Comparison of ENCODE assay signal across 18 cellular contexts in genomic region chr15:89666858-89667705, GRCh38. TPM values are rescaled to one million over a fixed set of nuclear protein-coding genes. Genes with fewer than 3 reads are reported as not detected.
DNase-seq lines count a peak whose midpoint lies in the region; ATAC-seq and TF ChIP-seq lines count a peak whose summit lies in the region.
"Had no signal": no experiment of that assay in that cellular context is flagged by ENCODE, and none has a peak within 500 bp of the region (broad histone marks: within the 10 kb centered on the region; RNA-seq: fewer than 3 reads in every experiment).

No MANE protein-coding gene starts in this region.

- H3K27ac ChIP-seq in esophagus muscularis mucosa (replicated peaks in 1 of 4) (peak overlapping the region in 3 of 4 donors; percentile 90 to 91 (median 91)), subcutaneous abdominal adipose tissue (ENCODE audit: low read depth, low read length) (peak overlapping the region; percentile 65), mesendoderm (ENCODE audit: low read depth, low read length) (no peak overlapping the region)
- H3K27ac ChIP-seq: KMS-11 had no signal

- TF ChIP-seq POLR2A in esophagus muscularis mucosa (IDR thresholded peaks at IDR 0.05; ENCODE audit: low read depth): no peak

- no peak overlapping the region for H3K4me3 Mint-ChIP-seq in activated naive CD4-positive, alpha-beta T cell treated with anti-CD3 and anti-CD28 coated beads, Interleukin-2, amount 50 U/mL, for 24 hours
- H3K4me3 Mint-ChIP-seq in activated CD8-positive, alpha-beta T cell treated with anti-CD3 and anti-CD28 coated beads, Interleukin-2, amount 10 ng/mL, durations not matched to agents 7 days and 5 days: no peak overlapping the region

- ATAC-seq in activated CD8-positive, alpha-beta T cell treated with anti-CD3 and anti-CD28 coated beads, Interleukin-2, amount 10 ng/mL, durations not matched to agents 7 days and 5 days: no peak
- ATAC-seq: GM12878 had no signal

- H3K4me2 ChIP-seq in mesendoderm (ENCODE audit: low read length): no peak overlapping the region
- H3K4me2 ChIP-seq: KMS-11 had no signal

- H3K27ac Mint-ChIP-seq in activated naive CD4-positive, alpha-beta T cell treated with anti-CD3 and anti-CD28 coated beads, Interleukin-2, amount 50 U/mL, for 24 hours: peak overlapping the region; percentile 84
- H3K27ac Mint-ChIP-seq in activated CD8-positive, alpha-beta T cell treated with anti-CD3 and anti-CD28 coated beads, Interleukin-2, amount 10 ng/mL, durations not matched to agents 7 days and 5 days: no peak overlapping the region

- H3K18ac ChIP-seq in mesendoderm (ENCODE audit: low read length): no peak overlapping the region

- no peak for TF ChIP-seq EP300 in esophagus muscularis mucosa (IDR thresholded peaks at IDR 0.05)

- POLR2A ChIA-PET in activated CD8-positive, alpha-beta T cell treated with anti-CD3 and anti-CD28 coated beads, Interleukin-2, amount 10 ng/mL, durations not matched to agents 7 days and 5 days (lab: Charles Lee): no interaction called here

- H3K4ac ChIP-seq in mesendoderm (ENCODE audit: low read depth, low read length): no peak overlapping the region

- H3K79me1 ChIP-seq in mesendoderm (ENCODE audit: low read length): no peaks in the 10 kb centered on the region

- peaks cover 25 to 38% (median 26%) of the 10 kb centered on the region in 4 donors for H3K4me1 ChIP-seq in esophagus muscularis mucosa
- H3K4me1 ChIP-seq in subcutaneous abdominal adipose tissue (ENCODE audit: control insufficient read depth in 5 of 5, insufficient read depth in 5 of 5, low read length in 5 of 5): peaks cover 6 to 87% (median 79%) of the 10 kb centered on the region in 5 donors
- H3K4me1 ChIP-seq in mesendoderm (ENCODE audit: control insufficient read depth, low read depth, low read length): peaks cover 3% of the 10 kb centered on the region

- peaks cover 3% of the 10 kb centered on the region for H3K36me3 Mint-ChIP-seq in activated naive CD4-positive, alpha-beta T cell treated with anti-CD3 and anti-CD28 coated beads, Interleukin-2, amount 50 U/mL, for 24 hours
- no peaks in the 10 kb centered on the region for H3K36me3 Mint-ChIP-seq in activated CD8-positive, alpha-beta T cell treated with anti-CD3 and anti-CD28 coated beads, Interleukin-2, amount 10 ng/mL, durations not matched to agents 7 days and 5 days (ENCODE audit: low read depth)

- H2BK5ac ChIP-seq in mesendoderm (ENCODE audit: low read length): no peak overlapping the region

- peaks cover 18% of the 10 kb centered on the region for H3K27me3 Mint-ChIP-seq in activated naive CD4-positive, alpha-beta T cell treated with anti-CD3 and anti-CD28 coated beads, Interleukin-2, amount 50 U/mL, for 24 hours
- peaks cover 16% of the 10 kb centered on the region for H3K27me3 Mint-ChIP-seq in activated CD8-positive, alpha-beta T cell treated with anti-CD3 and anti-CD28 coated beads, Interleukin-2, amount 10 ng/mL, durations not matched to agents 7 days and 5 days (ENCODE audit: low read depth)

- no peak overlapping the region for H3K23ac ChIP-seq in mesendoderm (ENCODE audit: low read length)

- H4K5ac ChIP-seq in mesendoderm (ENCODE audit: low read length): no peak overlapping the region

- intact Hi-C loops in esophagus muscularis mucosa (cut with DNase I): no loop called here

- H3K36me3 ChIP-seq in esophagus muscularis mucosa: no peaks in the 10 kb centered on the region
- H3K36me3 ChIP-seq in subcutaneous abdominal adipose tissue (ENCODE audit: control insufficient read depth in 5 of 5, insufficient read depth in 5 of 5, low read length in 5 of 5): peaks cover 0 to 59% (median 53%) of the 10 kb centered on the region in 5 donors
- H3K36me3 ChIP-seq in mesendoderm (ENCODE audit: control insufficient read depth, insufficient read depth, low read length): no peaks in the 10 kb centered on the region
- H3K36me3 ChIP-seq: BLaER1 treated with 17β-estradiol and CSF1 and Interleukin-3, amounts not matched to agents 10 nM and 100 nM had no signal

- TF ChIP-seq CTCF in GM13976 (IDR thresholded peaks at IDR 0.05; ENCODE audit: borderline replicate concordance, control extremely low read depth, extremely low read depth, insufficient read depth, missing control alignments): no peak
- TF ChIP-seq CTCF in esophagus muscularis mucosa (IDR thresholded peaks at IDR 0.05): no peak

- CTCF ChIA-PET in activated CD8-positive, alpha-beta T cell treated with anti-CD3 and anti-CD28 coated beads, Interleukin-2, amount 10 ng/mL, durations not matched to agents 7 days and 5 days (lab: Charles Lee): no interaction called here

- no peak overlapping the region for H3K56ac ChIP-seq in mesendoderm (ENCODE audit: low read length)

- no peak overlapping the region for H2BK120ac ChIP-seq in mesendoderm (ENCODE audit: low read depth, low read length)

- H3K9ac ChIP-seq in subcutaneous abdominal adipose tissue (ENCODE audit: low read length in 5 of 5) (no peak overlapping the region), mesendoderm (ENCODE audit: low read length) (no peak overlapping the region)
- H3K9ac ChIP-seq: KMS-11 had no signal

- H2AK5ac ChIP-seq in mesendoderm (ENCODE audit: low read length): no peak overlapping the region

- no peak for DNase-seq in activated naive CD4-positive, alpha-beta T cell (lab: John Stamatoyannopoulos, UW)
- DNase-seq in GM13976 (ENCODE audit: low spot score) (peak; percentile 20), esophagus muscularis mucosa (ENCODE audit: extremely low spot score) (no peak), NCI-H526 (lab: John Stamatoyannopoulos, UW) (no peak), mesendoderm (no peak)
- DNase-seq in activated CD8-positive, alpha-beta T cell treated with anti-CD3 and anti-CD28 coated beads, Interleukin-2, amount 10 ng/mL, durations not matched to agents 7 days and 5 days: no peak
- DNase-seq: DND-41, GOT3, NCI-H1436, NCI-H2081, NCI-H510A treated with DMSO at 0.1 percent for 48 hours had no signal

- no peaks in the 10 kb centered on the region for H3K9me3 Mint-ChIP-seq in activated naive CD4-positive, alpha-beta T cell treated with anti-CD3 and anti-CD28 coated beads, Interleukin-2, amount 50 U/mL, for 24 hours
- H3K9me3 Mint-ChIP-seq in activated CD8-positive, alpha-beta T cell treated with anti-CD3 and anti-CD28 coated beads, Interleukin-2, amount 10 ng/mL, durations not matched to agents 7 days and 5 days (ENCODE audit: insufficient read depth): no peaks in the 10 kb centered on the region

- H3K79me2 ChIP-seq in mesendoderm (ENCODE audit: control insufficient read depth, insufficient read depth, low read length): no peaks in the 10 kb centered on the region

- H3K27me3 ChIP-seq in esophagus muscularis mucosa (no peaks in the 10 kb centered on the region), subcutaneous abdominal adipose tissue (ENCODE audit: control insufficient read depth in 5 of 5, insufficient read depth in 4 of 5, low read length in 5 of 5) (no peaks in the 10 kb centered on the region), mesendoderm (ENCODE audit: insufficient read depth, low read length, poor library complexity) (peaks cover 2% of the 10 kb centered on the region)

- H3K4me1 Mint-ChIP-seq in activated naive CD4-positive, alpha-beta T cell treated with anti-CD3 and anti-CD28 coated beads, Interleukin-2, amount 50 U/mL, for 24 hours: no peaks in the 10 kb centered on the region
- peaks cover 7% of the 10 kb centered on the region for H3K4me1 Mint-ChIP-seq in activated CD8-positive, alpha-beta T cell treated with anti-CD3 and anti-CD28 coated beads, Interleukin-2, amount 10 ng/mL, durations not matched to agents 7 days and 5 days (ENCODE audit: low read depth)

- WGBS in esophagus muscularis mucosa: 92% methylated on average over 11 of the region's 13 CpGs
- no CpG with 5 or more reads among the region's 13 CpGs for WGBS in mesendoderm (ENCODE audit: extremely low coverage, insufficient coverage, low lambda C conversion rate)

- H3K4me3 ChIP-seq in esophagus muscularis mucosa: no peak overlapping the region
- peak overlapping the region in 1 of 5 donors; percentile 17 for H3K4me3 ChIP-seq in subcutaneous abdominal adipose tissue (ENCODE audit: low read depth in 1 of 5, low read length in 5 of 5)
- no peak overlapping the region for H3K4me3 ChIP-seq in mesendoderm (ENCODE audit: low read length)
- H3K4me3 ChIP-seq: GM12878 had no signal

- H3K9me3 ChIP-seq in esophagus muscularis mucosa (no peaks in the 10 kb centered on the region), subcutaneous abdominal adipose tissue (ENCODE audit: control insufficient read depth in 5 of 5, low read length in 5 of 5) (no peaks in the 10 kb centered on the region)
- H3K9me3 ChIP-seq: BLaER1 treated with 17β-estradiol and CSF1 and Interleukin-3, amounts not matched to agents 10 nM and 100 nM had no signal

- in situ Hi-C loops in GM13976 (cut with MboI; ENCODE audit: low sequenced_read_pairs, unreplicated experiment): no loop called here

- no peak overlapping the region for H2BK15ac ChIP-seq in mesendoderm (replicated peaks; ENCODE audit: low read depth)

- H4K8ac ChIP-seq in mesendoderm (ENCODE audit: low read depth, low read length): no peak overlapping the region

RNA-seq across cellular contexts. Expression of gene KIF7, which starts 11.8 kb away (rescaled TPM):
- 10 to 100 TPM; 10.8 to 23.6 (median 18.9) TPM for total RNA-seq in esophagus muscularis mucosa
- total RNA-seq in activated CD8-positive, alpha-beta T cell treated with anti-CD3 and anti-CD28 coated beads, Interleukin-2, amount 10 ng/mL, durations not matched to agents 7 days and 5 days: under 1 TPM; 0.21 to 0.37 TPM
- 6.5 TPM for polyA plus RNA-seq in mesendoderm (2013, experiment 1 of 2)
- polyA plus RNA-seq in mesendoderm (2013, experiment 2 of 2): 6.0 TPM

RNA-seq across cellular contexts. Expression of gene PLIN1, which starts 12.1 kb away (rescaled TPM):
- total RNA-seq in esophagus muscularis mucosa: 1 to 10 TPM in 3 of 4 donors, under 1 TPM in 1; 0.99 to 5.8 (median 2.8) TPM
- not detected for total RNA-seq in activated CD8-positive, alpha-beta T cell treated with anti-CD3 and anti-CD28 coated beads, Interleukin-2, amount 10 ng/mL, durations not matched to agents 7 days and 5 days
- polyA plus RNA-seq in mesendoderm (2013, experiment 1 of 2): 0.07 TPM
- not detected for polyA plus RNA-seq in mesendoderm (2013, experiment 2 of 2)
- total RNA-seq: A172 had no signal

RNA-seq across cellular contexts. Expression of gene PEX11A, which starts 23.5 kb away (rescaled TPM):
- 10 to 100 TPM; 10.8 to 20.2 (median 15.4) TPM for total RNA-seq in esophagus muscularis mucosa
- 1 to 10 TPM; 1.4 to 1.8 TPM for total RNA-seq in activated CD8-positive, alpha-beta T cell treated with anti-CD3 and anti-CD28 coated beads, Interleukin-2, amount 10 ng/mL, durations not matched to agents 7 days and 5 days
- polyA plus RNA-seq in mesendoderm (2013, experiment 1 of 2): 0.72 TPM
- 0.90 TPM for polyA plus RNA-seq in mesendoderm (2013, experiment 2 of 2)

RNA-seq across cellular contexts. Expression of gene WDR93, which starts 23.5 kb away (rescaled TPM):
- under 1 TPM in 3 of 4 donors, not detected in 1; 0.13 to 0.42 (median 0.17) TPM for total RNA-seq in esophagus muscularis mucosa
- not detected for total RNA-seq in activated CD8-positive, alpha-beta T cell treated with anti-CD3 and anti-CD28 coated beads, Interleukin-2, amount 10 ng/mL, durations not matched to agents 7 days and 5 days
- polyA plus RNA-seq in mesendoderm (2013, experiment 1 of 2): 0.03 TPM
- not detected for polyA plus RNA-seq in mesendoderm (2013, experiment 2 of 2)
- total RNA-seq: A172, GM12878, M059J had no signal
- polyA plus RNA-seq: GM12878 had no signal

Comparison
In these comparisons a context has a peak if more than half of its experiments do, and no peak if none do; other contexts are left out.
1. RNA of gene KIF7, which starts 11.8 kb away (total RNA-seq): 10.8 to 23.6 TPM in esophagus muscularis mucosa; 0.21 to 0.37 TPM in activated CD8-positive, alpha-beta T cell treated with anti-CD3 and anti-CD28 coated beads, Interleukin-2, amount 10 ng/mL, durations not matched to agents 7 days and 5 days; every median in the first group is over 4 times any median in the second.
2. RNA of gene PEX11A, which starts 23.5 kb away (total RNA-seq): 10.8 to 20.2 TPM in esophagus muscularis mucosa; 1.4 to 1.8 TPM in activated CD8-positive, alpha-beta T cell treated with anti-CD3 and anti-CD28 coated beads, Interleukin-2, amount 10 ng/mL, durations not matched to agents 7 days and 5 days; every median in the first group is over 4 times any median in the second.